ENCODE assay signal across 28 cellular contexts in genomic region chr2:211423018-211423417, GRCh38.
DNase-seq lines count a peak whose midpoint lies in the region; ATAC-seq and TF ChIP-seq lines count a peak whose summit lies in the region.
"Had no signal": no experiment of that assay in that cellular context is flagged by ENCODE, and none has a peak within 500 bp of the region (broad histone marks: within the 10 kb centered on the region; RNA-seq: fewer than 3 reads in every experiment).

No MANE protein-coding gene starts in this region.

- H3K27me3 ChIP-seq in endodermal cell (ENCODE audit: control insufficient read depth, insufficient read depth, low read length, poor library complexity, severe bottlenecking) (no peaks in the 10 kb centered on the region), WERI-Rb-1 (ENCODE audit: insufficient read depth, low read depth, severe bottlenecking) (no peaks in the 10 kb centered on the region)
- H3K27me3 ChIP-seq: BLaER1, esophagus muscularis mucosa, suprapubic skin had no signal

- no peak overlapping the region for H3K27ac ChIP-seq in endodermal cell (ENCODE audit: low read depth, low read length)
- H3K27ac ChIP-seq in WERI-Rb-1, result no peak overlapping the region
- H3K27ac ChIP-seq: BLaER1, coronary artery, esophagus muscularis mucosa, skin epidermis, suprapubic skin had no signal

- WGBS in endodermal cell (ENCODE audit: insufficient coverage in 1 of 2, insufficient read length in 1 of 2), 2 experiments, result 80 to 91% methylated on average over 1 to 2 of the region's 2 CpGs

- no peak overlapping the region for H3K4me3 ChIP-seq in endodermal cell (ENCODE audit: low read length)
- H3K4me3 ChIP-seq in WERI-Rb-1 (ENCODE audit: low read depth, low read length), result no peak overlapping the region
- H3K4me3 ChIP-seq: BLaER1, coronary artery, esophagus muscularis mucosa, skin epidermis, suprapubic skin had no signal

- ATAC-seq in GM18502 (IDR thresholded peaks at IDR 0.05; ENCODE audit: poor library complexity, unreplicated experiment) (peak; percentile 68), GM21526 (IDR thresholded peaks at IDR 0.05; ENCODE audit: low FRiP score, unreplicated experiment) (peak; percentile 79), HG03460 (IDR thresholded peaks at IDR 0.05; ENCODE audit: unreplicated experiment) (peak; percentile 57)
- ATAC-seq in activated T-helper 17 cell treated with anti-CD3 and anti-CD28 coated beads, Interleukin-2, amount 50 U/mL, for 72 hours (replicated peaks), result no peak
- ATAC-seq: naive thymus-derived CD4-positive, alpha-beta T cell; PC-3 had no signal

- H3K36me3 Mint-ChIP-seq in endodermal cell (ENCODE audit: low read depth), result peaks cover 39% of the 10 kb centered on the region
- no peaks in the 10 kb centered on the region for H3K36me3 Mint-ChIP-seq in activated T-helper 17 cell treated with anti-CD3 and anti-CD28 coated beads, Interleukin-2, amount 50 U/mL, for 72 hours (ENCODE audit: low read depth)
- H3K36me3 Mint-ChIP-seq: activated naive CD4-positive, alpha-beta T cell treated with anti-CD3 and anti-CD28 coated beads, Interleukin-2, amount 50 U/mL, for 24 hours; naive thymus-derived CD4-positive, alpha-beta T cell had no signal

- H3K4me3 Mint-ChIP-seq in endodermal cell, result no peak overlapping the region
- H3K4me3 Mint-ChIP-seq in activated T-helper 17 cell treated with anti-CD3 and anti-CD28 coated beads, Interleukin-2, amount 50 U/mL, for 72 hours, result no peak overlapping the region
- H3K4me3 Mint-ChIP-seq: activated B cell treated with CpG ODN at 0.5 μM for 24 hours; activated naive CD4-positive, alpha-beta T cell treated with anti-CD3 and anti-CD28 coated beads, Interleukin-2, amount 50 U/mL, for 24 hours; naive thymus-derived CD4-positive, alpha-beta T cell had no signal

- H3K36me3 ChIP-seq in endodermal cell (ENCODE audit: control insufficient read depth, insufficient read depth, low read length) (peaks cover 27% of the 10 kb centered on the region), WERI-Rb-1 (no peaks in the 10 kb centered on the region)
- H3K36me3 ChIP-seq: BLaER1, esophagus muscularis mucosa, suprapubic skin had no signal

- H3K27ac Mint-ChIP-seq in endodermal cell, result no peak overlapping the region
- H3K27ac Mint-ChIP-seq in activated T-helper 17 cell treated with anti-CD3 and anti-CD28 coated beads, Interleukin-2, amount 50 U/mL, for 72 hours, result no peak overlapping the region
- H3K27ac Mint-ChIP-seq: activated B cell treated with CpG ODN at 0.5 μM for 24 hours; activated naive CD4-positive, alpha-beta T cell treated with anti-CD3 and anti-CD28 coated beads, Interleukin-2, amount 50 U/mL, for 24 hours; naive thymus-derived CD4-positive, alpha-beta T cell had no signal

- no peaks in the 10 kb centered on the region for H3K27me3 Mint-ChIP-seq in endodermal cell (ENCODE audit: insufficient read depth)
- no peaks in the 10 kb centered on the region for H3K27me3 Mint-ChIP-seq in activated T-helper 17 cell treated with anti-CD3 and anti-CD28 coated beads, Interleukin-2, amount 50 U/mL, for 72 hours
- H3K27me3 Mint-ChIP-seq: activated B cell treated with CpG ODN at 0.5 μM for 24 hours; activated naive CD4-positive, alpha-beta T cell treated with anti-CD3 and anti-CD28 coated beads, Interleukin-2, amount 50 U/mL, for 24 hours; naive thymus-derived CD4-positive, alpha-beta T cell had no signal

- TF ChIP-seq CTCF in endodermal cell (conservative IDR thresholded peaks at IDR 0.05) (no peak), WERI-Rb-1 (IDR thresholded peaks at IDR 0.05; ENCODE audit: low read depth, low read length) (no peak)

- H3K9me3 Mint-ChIP-seq in endodermal cell, result no peaks in the 10 kb centered on the region
- H3K9me3 Mint-ChIP-seq in activated T-helper 17 cell treated with anti-CD3 and anti-CD28 coated beads, Interleukin-2, amount 50 U/mL, for 72 hours, result no peaks in the 10 kb centered on the region
- H3K9me3 Mint-ChIP-seq: activated B cell treated with CpG ODN at 0.5 μM for 24 hours; activated naive CD4-positive, alpha-beta T cell treated with anti-CD3 and anti-CD28 coated beads, Interleukin-2, amount 50 U/mL, for 24 hours had no signal

- no peak overlapping the region for H3K9ac ChIP-seq in endodermal cell (ENCODE audit: extremely low read depth, low read length, poor library complexity, severe bottlenecking)
- H3K9ac ChIP-seq: BLaER1 had no signal

- H3K9me3 ChIP-seq in endodermal cell (ENCODE audit: control insufficient read depth, low read length), result peaks cover 6% of the 10 kb centered on the region
- H3K9me3 ChIP-seq in WERI-Rb-1 (ENCODE audit: severe bottlenecking), result no peaks in the 10 kb centered on the region
- H3K9me3 ChIP-seq: BLaER1, Caco-2, esophagus muscularis mucosa, suprapubic skin had no signal

- no peaks in the 10 kb centered on the region for H3K4me1 ChIP-seq in endodermal cell (ENCODE audit: control insufficient read depth, insufficient read depth, low read length)
- H3K4me1 ChIP-seq: Caco-2, esophagus muscularis mucosa, suprapubic skin had no signal

- peak; percentile 11 for DNase-seq in cerebellar cortex (ENCODE audit: low spot score)
- no peak for DNase-seq in midbrain (lab: John Stamatoyannopoulos, UW)
- DNase-seq in endodermal cell, result no peak
- DNase-seq in WERI-Rb-1, result no peak
- DNase-seq: activated B cell treated with CpG ODN at 0.5 μM for 24 hours; activated CD4-positive, alpha-beta T cell treated with anti-CD3 and anti-CD28 coated beads, Interleukin-2, amount 50 U/mL, for 4 hours; activated CD8-positive, alpha-beta memory T cell treated with anti-CD3 and anti-CD28 coated beads, Interleukin-2, amount 50 U/mL, for 4 hours; anterior cingulate cortex; Caco-2; foreskin melanocyte; MV-4-11; naive thymus-derived CD4-positive, alpha-beta T cell; NCI-H1694; NCI-H2227 treated with DMSO at 0.1 percent for 48 hours; occipital lobe; PC-3; SHP77; T1000 had no signal

- H3K4me1 Mint-ChIP-seq in endodermal cell, result no peaks in the 10 kb centered on the region
- no peaks in the 10 kb centered on the region for H3K4me1 Mint-ChIP-seq in activated T-helper 17 cell treated with anti-CD3 and anti-CD28 coated beads, Interleukin-2, amount 50 U/mL, for 72 hours
- H3K4me1 Mint-ChIP-seq: activated naive CD4-positive, alpha-beta T cell treated with anti-CD3 and anti-CD28 coated beads, Interleukin-2, amount 50 U/mL, for 24 hours; naive thymus-derived CD4-positive, alpha-beta T cell had no signal
